13 cellular contexts compared by ENCODE assay signal in the genomic region with DNA sequence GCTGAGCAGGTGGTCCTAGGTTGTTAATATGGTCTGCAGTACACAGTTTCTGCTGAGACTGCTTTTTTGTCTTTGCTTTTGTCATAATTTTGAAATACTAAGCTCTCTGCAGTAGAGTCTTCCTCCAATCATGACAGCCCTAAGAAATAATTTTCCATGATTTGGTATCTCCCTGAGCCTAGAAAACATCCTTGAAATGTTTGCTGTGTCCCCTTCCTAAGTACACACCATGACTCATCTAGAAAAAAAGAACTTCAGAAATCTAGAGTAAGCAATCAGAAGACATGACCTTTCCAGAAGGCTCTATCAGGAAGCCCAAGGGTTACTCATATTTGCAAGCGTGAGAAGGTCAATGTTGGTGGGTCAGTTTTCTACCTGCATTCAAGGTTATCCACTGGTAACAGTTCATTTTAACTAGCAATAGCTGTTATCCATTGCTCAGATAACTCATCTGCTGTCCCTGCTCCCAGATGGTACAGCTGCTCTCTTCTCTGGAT. TPM values are rescaled to one million over a fixed set of nuclear protein-coding genes. Genes with fewer than 3 reads are reported as not detected.
DNase-seq lines count a peak whose midpoint lies in the region; ATAC-seq, FAIRE-seq and TF ChIP-seq lines count a peak whose summit lies in the region.
"Had no signal": no experiment of that assay in that cellular context is flagged by ENCODE, and none has a peak within 500 bp of the region (broad histone marks: within the 10 kb centered on the region; RNA-seq: fewer than 3 reads in every experiment).

No MANE protein-coding gene starts in this region.

- H2AFZ ChIP-seq in HCT116 (ENCODE audit: low read depth, low read length, poor library complexity, severe bottlenecking) = no peak overlapping the region
- H2AFZ ChIP-seq in astrocyte (ENCODE audit: low read depth, low read length) = no peak overlapping the region

- ATAC-seq in HCT116 (peak; percentile 43; the same call in 1 of the 2 replicates), left lung (peak; percentile 41), HG03442 (IDR thresholded peaks at IDR 0.05; ENCODE audit: unreplicated experiment) (no peak), GM21367 (IDR thresholded peaks at IDR 0.05; ENCODE audit: unreplicated experiment) (no peak)
- ATAC-seq: naive thymus-derived CD4-positive, alpha-beta T cell had no signal

- intact Hi-C loops in HCT116 (cut with micrococcal nuclease) (loop anchor here (5.0 kb wide), 1 partner anchor 195 kb away; a partner anchor contains a TSS), left lung (cut with DNase I) (loop anchor here in 1 of 2 donors (5.0 kb wide), 1 partner anchor 80 kb away; no protein-coding TSS in a partner anchor)

- peak overlapping the region; percentile 28; the same call in 1 of the 2 replicates for H3K27ac ChIP-seq in HCT116 (ENCODE audit: low read depth, low read length)
- peak overlapping the region; percentile 25 for H3K27ac ChIP-seq in astrocyte (ENCODE audit: low read depth, low read length)
- peak overlapping the region in 1 of 2 donors; percentile 15 for H3K27ac ChIP-seq in left lung
- H3K27ac ChIP-seq: KMS-11 had no signal

- no peak for TF ChIP-seq RAD21 in HCT116 (IDR thresholded peaks at IDR 0.05; ENCODE audit: low read depth)

- peaks cover 32% of the 10 kb centered on the region for H3K4me1 Mint-ChIP-seq in astrocyte (ENCODE audit: low read depth, unreplicated experiment)

- H3K9ac ChIP-seq in HCT116 (ENCODE audit: low read length) = no peak overlapping the region
- H3K9ac ChIP-seq in astrocyte (ENCODE audit: low read length) = peak overlapping the region; percentile 13
- H3K9ac ChIP-seq: KMS-11 had no signal

- H3K36me3 ChIP-seq in HCT116 (ENCODE audit: control insufficient read depth in 1 of 2, insufficient read depth in 2 of 2, low read length in 2 of 2) (peaks cover 27 to 43% of the 10 kb centered on the region in 2 experiments), astrocyte (ENCODE audit: insufficient read depth, low read length) (peaks cover 16% of the 10 kb centered on the region), left lung (peaks cover 0 to 71% of the 10 kb centered on the region in 2 donors)

- BruUV-seq in HCT116 (replicated peaks; lab: Mats Ljungman, UMichigan) = no TSS peak

- CTCF ChIA-PET in HCT116 (lab: Charles Lee) = interaction anchor here (3.7 to 4.8 kb wide), 4 partner anchors 11 to 281 kb away, joined by 33 to 93 read pairs (median 39); a partner anchor contains a TSS

- H3K4me1 ChIP-seq in HCT116 (ENCODE audit: control insufficient read depth in 1 of 2, insufficient read depth in 2 of 2, low read length in 2 of 2) (peaks cover 6 to 24% of the 10 kb centered on the region in 2 experiments; a peak in 2 of 4 replicates), astrocyte (ENCODE audit: insufficient read depth, low read length) (peaks cover 21% of the 10 kb centered on the region), left lung (peaks cover 0 to 52% of the 10 kb centered on the region in 2 donors)

- no peaks in the 10 kb centered on the region for H3K9me2 ChIP-seq in HCT116 (ENCODE audit: insufficient read depth)

- H3K27me3 Mint-ChIP-seq in astrocyte (ENCODE audit: low read depth, unreplicated experiment) = no peaks in the 10 kb centered on the region
- H3K27me3 Mint-ChIP-seq: naive thymus-derived CD4-positive, alpha-beta T cell had no signal

- H3K4me2 ChIP-seq in HCT116 (ENCODE audit: low read length) (peak overlapping the region; percentile 32), astrocyte (ENCODE audit: low read length) (peak overlapping the region; percentile 19)
- H3K4me2 ChIP-seq: KMS-11 had no signal

- 0 out of 2 replicates have a peak, but pooled peaks cover 4% of the 10 kb centered on the region for H4K20me1 ChIP-seq in HCT116 (ENCODE audit: insufficient read depth)
- peaks cover 56% of the 10 kb centered on the region for H4K20me1 ChIP-seq in astrocyte (ENCODE audit: insufficient read depth, low read length)

- H3K36me3 Mint-ChIP-seq in astrocyte (ENCODE audit: low read depth, unreplicated experiment) = peaks cover 5% of the 10 kb centered on the region

- H3K9me3 ChIP-seq in HCT116 (ENCODE audit: control insufficient read depth in 1 of 2, insufficient read depth in 1 of 2, low read depth in 1 of 2, low read length in 2 of 2) = no peaks in the 10 kb centered on the region
- H3K9me3 ChIP-seq in astrocyte (ENCODE audit: insufficient read depth, low read depth, low read length) = no peaks in the 10 kb centered on the region
- H3K9me3 ChIP-seq in left lung = no peaks in the 10 kb centered on the region

- POLR2A ChIA-PET in HCT116 (lab: Charles Lee) = interaction anchor here (1.2 kb wide), 1 partner anchor 76 kb away, joined by 3 read pairs; no protein-coding TSS in a partner anchor

- H3K27ac Mint-ChIP-seq in astrocyte (ENCODE audit: unreplicated experiment) = peak overlapping the region; percentile 84

- H3K4me3 ChIP-seq in HCT116 (replicated peaks in 1 of 2; ENCODE audit: low read depth in 1 of 2, low read length in 2 of 2) (no peak overlapping the region), astrocyte (ENCODE audit: insufficient read depth, low read depth, low read length) (no peak overlapping the region), left lung (no peak overlapping the region)

- H3K27me3 ChIP-seq in HCT116 (ENCODE audit: insufficient read depth, low read length) = no peaks in the 10 kb centered on the region
- no peaks in the 10 kb centered on the region for H3K27me3 ChIP-seq in astrocyte (ENCODE audit: insufficient read depth, low read length)
- H3K27me3 ChIP-seq in left lung = no peaks in the 10 kb centered on the region

- no peak overlapping the region for H3K4me3 Mint-ChIP-seq in astrocyte (ENCODE audit: unreplicated experiment)
- H3K4me3 Mint-ChIP-seq: naive thymus-derived CD4-positive, alpha-beta T cell had no signal

- peak; percentile 39 for FAIRE-seq in astrocyte (lab: Jason Lieb, UNC)

- DNase-seq in AG20443 (ENCODE audit: low spot score) (peak; percentile 60), HCT116 (ENCODE audit: low read depth, low spot score) (no peak), astrocyte (ENCODE audit: low read depth) (no peak), left lung (no peak), hypothalamus (lab: John Stamatoyannopoulos, UW) (no peak), NCI-H1105 (lab: John Stamatoyannopoulos, UW) (no peak)
- DNase-seq: activated naive CD4-positive, alpha-beta T cell treated with anti-CD3 and anti-CD28 coated beads, Interleukin-2, amount 50 U/mL, for 16 hours; naive thymus-derived CD4-positive, alpha-beta T cell; RPMI8226; stimulated activated naive CD4-positive, alpha-beta T cell treated with Interleukin-2 at 50 U/mL for 16 hours had no signal

- TF ChIP-seq CTCF in HCT116 (IDR thresholded peaks at IDR 0.05 in 2 of 3, conservative IDR thresholded peaks at IDR 0.05 in 1 of 3; ENCODE audit: borderline replicate concordance in 1 of 3, insufficient read depth in 1 of 3, low read depth in 2 of 3, low read length in 2 of 3) (no peak), astrocyte (IDR thresholded peaks at IDR 0.05; ENCODE audit: insufficient read depth, low read depth, low read length) (no peak), left lung (IDR thresholded peaks at IDR 0.05) (no peak)

- H3K79me2 ChIP-seq in HCT116 (ENCODE audit: insufficient read depth, low read length) (peaks cover 53% of the 10 kb centered on the region), astrocyte (ENCODE audit: insufficient read depth, low read length) (peaks cover 72% of the 10 kb centered on the region)

- no peaks in the 10 kb centered on the region for H3K9me3 Mint-ChIP-seq in astrocyte (ENCODE audit: unreplicated experiment)
- H3K9me3 Mint-ChIP-seq: naive thymus-derived CD4-positive, alpha-beta T cell had no signal

- TF ChIP-seq POLR2A in HCT116 (IDR thresholded peaks at IDR 0.05; ENCODE audit: borderline replicate concordance, extremely low read depth, insufficient read depth, insufficient read length) = no peak

- RAD21 ChIA-PET in HCT116 (lab: Charles Lee; ENCODE audit: low non-redundant PET in 1 of 2, low total read pairs in 2 of 2, uncharacterized antibody in 2 of 2, unreplicated experiment in 2 of 2) = no interaction called here

TF ChIP-seq in HCT116, 20 proteins besides CTCF, POLR2A, EP300 and RAD21:
- TF ChIP-seq FOSL1 (IDR thresholded peaks at IDR 0.05; ENCODE audit: low read depth) (peak; percentile 29; the same call in 1 of the 2 replicates), TCF7L2 (IDR thresholded peaks at IDR 0.05; ENCODE audit: borderline replicate concordance, extremely low read depth, insufficient read depth, insufficient read length) (no peak)

RNA-seq across cellular contexts. Expression of a gene that starts 16.4 kb away (rescaled TPM):
- total RNA-seq in HCT116 (2021; ENCODE audit: unreplicated experiment) (162 TPM), astrocyte (302 and 319 TPM in 2 replicates), left lung (100 to 1,000 TPM; 220 to 251 TPM)
- polyA plus RNA-seq in HCT116 (2012) = 142 and 163 TPM in 2 replicates

RNA-seq across cellular contexts. Expression of a gene that starts 25.5 kb away (rescaled TPM):
- total RNA-seq in HCT116 (2021; ENCODE audit: unreplicated experiment) (9.4 TPM), astrocyte (46.9 and 52.4 TPM in 2 replicates), left lung (10 to 100 TPM; 33.6 to 51.0 TPM)
- polyA plus RNA-seq in HCT116 (2012) = 6.2 and 8.4 TPM in 2 replicates

Comparison
In these comparisons a context has a peak if more than half of its experiments do, and no peak if none do; other contexts are left out.
1. ATAC-seq: peak in HCT116 (single experiment) and left lung (single experiment); none in HG03442 (single experiment) and GM21367 (single experiment).